In genomic region chr5:10636363-10637142, GRCh38 we compare ENCODE assay signal across 1 cellular context.
TF ChIP-seq lines count a peak whose summit lies in the region.

No MANE protein-coding gene starts in this region.

TF ChIP-seq in HepG2, 621 proteins besides CTCF, POLR2A, EP300 and RAD21 (continued from another document):
- no peak for TF ChIP-seq MAX (IDR thresholded peaks at IDR 0.05)
- no peak for TF ChIP-seq SIX4 (CRISPR knock-in tag; IDR thresholded peaks at IDR 0.05)
- TF ChIP-seq, protein P1, sequence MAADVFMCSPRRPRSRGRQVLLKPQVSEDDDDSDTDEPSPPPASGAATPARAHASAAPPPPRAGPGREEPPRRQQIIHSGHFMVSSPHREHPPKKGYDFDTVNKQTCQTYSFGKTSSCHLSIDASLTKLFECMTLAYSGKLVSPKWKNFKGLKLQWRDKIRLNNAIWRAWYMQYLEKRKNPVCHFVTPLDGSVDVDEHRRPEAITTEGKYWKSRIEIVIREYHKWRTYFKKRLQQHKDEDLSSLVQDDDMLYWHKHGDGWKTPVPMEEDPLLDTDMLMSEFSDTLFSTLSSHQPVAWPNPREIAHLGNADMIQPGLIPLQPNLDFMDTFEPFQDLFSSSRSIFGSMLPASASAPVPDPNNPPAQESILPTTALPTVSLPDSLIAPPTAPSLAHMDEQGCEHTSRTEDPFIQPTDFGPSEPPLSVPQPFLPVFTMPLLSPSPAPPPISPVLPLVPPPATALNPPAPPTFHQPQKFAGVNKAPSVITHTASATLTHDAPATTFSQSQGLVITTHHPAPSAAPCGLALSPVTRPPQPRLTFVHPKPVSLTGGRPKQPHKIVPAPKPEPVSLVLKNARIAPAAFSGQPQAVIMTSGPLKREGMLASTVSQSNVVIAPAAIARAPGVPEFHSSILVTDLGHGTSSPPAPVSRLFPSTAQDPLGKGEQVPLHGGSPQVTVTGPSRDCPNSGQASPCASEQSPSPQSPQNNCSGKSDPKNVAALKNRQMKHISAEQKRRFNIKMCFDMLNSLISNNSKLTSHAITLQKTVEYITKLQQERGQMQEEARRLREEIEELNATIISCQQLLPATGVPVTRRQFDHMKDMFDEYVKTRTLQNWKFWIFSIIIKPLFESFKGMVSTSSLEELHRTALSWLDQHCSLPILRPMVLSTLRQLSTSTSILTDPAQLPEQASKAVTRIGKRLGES (CRISPR knock-in tag; IDR thresholded peaks at IDR 0.05; ENCODE audit: borderline replicate concordance): no peak
